In genomic region chr3:17473761-17474160, GRCh38 we compare ENCODE assay signal across 12 cellular contexts.
A peak's percentile ranks its signal among the peaks of the same experiment; 100 is the strongest.
DNase-seq lines count a peak whose midpoint lies in the region; ATAC-seq and TF ChIP-seq lines count a peak whose summit lies in the region.
"Had no signal": no experiment of that assay in that cellular context is flagged by ENCODE, and none has a peak within 500 bp of the region (broad histone marks: within the 10 kb centered on the region; RNA-seq: fewer than 3 reads in every experiment).

No MANE protein-coding gene starts in this region.

- no peaks in the 10 kb centered on the region for H3K36me3 ChIP-seq in BE2C
- H3K36me3 ChIP-seq: esophagus squamous epithelium had no signal

- TF ChIP-seq CTCF in BE2C (IDR thresholded peaks at IDR 0.05; ENCODE audit: low read depth, low read length) (peak; percentile 18; the same call in 1 of the 2 replicates), astrocyte of the spinal cord (IDR thresholded peaks at IDR 0.05; ENCODE audit: low read depth, low read length) (peak; percentile 27)

- no peak for DNase-seq in BE2C
- DNase-seq in HT1080 (ENCODE audit: low read depth) = peak; percentile 8
- peak; percentile 15 for DNase-seq in astrocyte of the spinal cord (ENCODE audit: low read depth, low spot score)
- DNase-seq in iris pigment epithelial cell (ENCODE audit: low read depth) = peak; percentile 9
- no peak for DNase-seq in GOT3 (lab: John Stamatoyannopoulos, UW)
- DNase-seq in activated T-cell treated with anti-CD3 and anti-CD28 coated beads, Interleukin-2, amount 50 U/mL, for 1 hour = no peak
- no peak for DNase-seq in stimulated activated naive CD4-positive, alpha-beta T cell (lab: John Stamatoyannopoulos, UW)
- DNase-seq: CD8-positive, alpha-beta memory T cell; esophagus squamous epithelium; islet precursor cell had no signal

- no peak overlapping the region for H3K4me3 ChIP-seq in BE2C (ENCODE audit: low read depth, low read length)
- H3K4me3 ChIP-seq in astrocyte of the spinal cord (ENCODE audit: low read depth, low read length) = no peak overlapping the region
- H3K4me3 ChIP-seq: esophagus squamous epithelium had no signal

- no peak for ATAC-seq in HG02938 (IDR thresholded peaks at IDR 0.05; ENCODE audit: unreplicated experiment)
- ATAC-seq: Panc1 had no signal

- H3K4me1 ChIP-seq in BE2C = no peaks in the 10 kb centered on the region
- H3K4me1 ChIP-seq: esophagus squamous epithelium had no signal

- H3K9me3 ChIP-seq in BE2C = no peaks in the 10 kb centered on the region
- H3K9me3 ChIP-seq: esophagus squamous epithelium had no signal

- in situ Hi-C loops in astrocyte of the spinal cord (cut with HindIII; ENCODE audit: low sequenced_read_pairs) = no loop called here

- H3K27me3 ChIP-seq in BE2C = no peaks in the 10 kb centered on the region
- H3K27me3 ChIP-seq: esophagus squamous epithelium had no signal

Comparison
In these comparisons a context has a peak if more than half of its experiments do, and no peak if none do; other contexts are left out.
1. DNase-seq: peak in HT1080 (single experiment), astrocyte of the spinal cord (single experiment) and iris pigment epithelial cell (single experiment); none in BE2C (single experiment), GOT3 (single experiment), activated T-cell treated with anti-CD3 and anti-CD28 coated beads, Interleukin-2, amount 50 U/mL, for 1 hour (single experiment) and stimulated activated naive CD4-positive, alpha-beta T cell (0 of 6).